In the genomic region with DNA sequence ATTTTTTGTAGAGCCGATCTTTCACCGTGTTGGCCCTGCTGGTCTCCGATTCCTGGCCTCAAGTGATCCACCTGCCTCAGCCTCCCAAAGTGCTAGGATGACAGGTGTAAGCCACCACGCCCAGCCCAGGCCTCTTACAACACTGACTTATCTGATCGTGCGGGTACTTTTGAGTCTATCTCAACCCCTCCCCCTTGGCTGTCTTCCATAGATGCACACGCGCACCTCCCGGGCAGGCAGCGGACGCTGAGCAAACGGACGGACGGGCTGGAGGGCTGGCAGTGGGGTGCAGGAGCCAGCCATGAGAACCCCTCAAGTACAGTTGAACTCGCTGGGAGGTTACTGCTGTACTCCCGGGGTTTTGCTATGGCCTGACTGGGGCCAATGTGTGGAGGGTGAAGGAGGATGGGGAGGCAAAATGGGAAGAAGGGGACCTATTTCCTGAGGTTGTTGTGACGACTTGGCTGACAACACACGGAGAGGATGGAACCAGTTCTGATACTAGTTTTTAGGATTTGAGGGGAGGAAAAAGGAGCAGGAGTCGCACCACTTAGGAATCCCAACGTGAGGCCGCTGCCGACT, we compare ENCODE assay signal across 8 cellular contexts. TPM values are rescaled to one million over a fixed set of nuclear protein-coding genes. Genes with fewer than 3 reads are reported as not detected.
DNase-seq lines count a peak whose midpoint lies in the region; TF ChIP-seq lines count a peak whose summit lies in the region.

No MANE protein-coding gene starts in this region.

- peaks cover 16% of the 10 kb centered on the region for H3F3A ChIP-seq in PC-9 (ENCODE audit: insufficient read depth, low read depth)

- DNase-seq in SHP77 (lab: John Stamatoyannopoulos, UW) (peak; percentile 31 to 54), SHP77 treated with DMSO at 0.1 percent for 48 hours (lab: John Stamatoyannopoulos, UW) (no peak), PC-9 (peak; percentile 66 to 78), spleen (peak; percentile 91), globus pallidus (ENCODE audit: low spot score) (no peak), NCI-H526 treated with DMSO at 0.1 percent for 48 hours (lab: John Stamatoyannopoulos, UW) (no peak)
- DNase-seq in activated naive CD8-positive, alpha-beta T cell treated with anti-CD3 and anti-CD28 coated beads for 36 hours, result no peak

- H3K4me1 ChIP-seq in PC-9 (replicated peaks; ENCODE audit: insufficient read depth) (peaks cover 37% of the 10 kb centered on the region), spleen (peaks cover 22 to 90% (median 66%) of the 10 kb centered on the region in 6 donors)

- peaks cover 2% of the 10 kb centered on the region for H3K9me3 Mint-ChIP-seq in activated naive CD8-positive, alpha-beta T cell treated with anti-CD3 and anti-CD28 coated beads for 36 hours

- H3K27ac Mint-ChIP-seq in activated naive CD8-positive, alpha-beta T cell treated with anti-CD3 and anti-CD28 coated beads for 36 hours, result peak overlapping the region; percentile 65

- CTCF ChIA-PET in PC-9 (lab: Charles Lee), result no interaction called here

- no TSS peak for BruUV-seq in PC-9 (replicated peaks; lab: Mats Ljungman, UMichigan)

- peaks cover 32% of the 10 kb centered on the region for H3K36me3 ChIP-seq in PC-9 (ENCODE audit: low read depth)
- no peaks in the 10 kb centered on the region for H3K36me3 ChIP-seq in spleen

- H3K27ac ChIP-seq in PC-9 (peak overlapping the region; percentile 90), spleen (peak overlapping the region; percentile 92 to 99 (median 96))

- peaks cover 57% of the 10 kb centered on the region for H3K79me2 ChIP-seq in PC-9 (ENCODE audit: low read depth)

- peak overlapping the region; percentile 94 for H3K4me2 ChIP-seq in PC-9

- intact Hi-C loops in PC-9 (cut with micrococcal nuclease; ENCODE audit: unreplicated experiment) (loop anchor here (1.0 to 10.0 kb wide), 7 partner anchors 61 to 1015 kb away; no protein-coding TSS in a partner anchor), spleen (cut with DNase I; ENCODE audit: low total_unique reads) (loop anchor here (10.0 kb wide), 1 partner anchor 55 kb away; no protein-coding TSS in a partner anchor)

- peak overlapping the region; percentile 77 for H3K4me3 Mint-ChIP-seq in activated naive CD8-positive, alpha-beta T cell treated with anti-CD3 and anti-CD28 coated beads for 36 hours

- H3K27me3 ChIP-seq in PC-9 (ENCODE audit: insufficient read depth, low read depth), result no peaks in the 10 kb centered on the region
- H3K27me3 ChIP-seq in spleen (replicated peaks in 1 of 7), result no peaks in the 10 kb centered on the region

- WGBS in spleen, 5 donors, result 15 to 29% (median 24%) methylated on average over 22 of the region's 22 CpGs

- no peaks in the 10 kb centered on the region for H3K9me2 ChIP-seq in PC-9 (ENCODE audit: insufficient read depth)

- H4K20me1 ChIP-seq in PC-9 (ENCODE audit: insufficient read depth), result peaks cover 23% of the 10 kb centered on the region; the same call in 1 of the 2 replicates

- no peak for TF ChIP-seq CTCF in PC-9 (conservative IDR thresholded peaks at IDR 0.05)
- TF ChIP-seq CTCF in spleen (IDR thresholded peaks at IDR 0.05 in 8 of 11, conservative IDR thresholded peaks at IDR 0.05 in 3 of 11), result no peak

- no peak for TF ChIP-seq POLR2A in spleen (IDR thresholded peaks at IDR 0.05)

- H3K27me3 Mint-ChIP-seq in activated naive CD8-positive, alpha-beta T cell treated with anti-CD3 and anti-CD28 coated beads for 36 hours, result peaks cover 15% of the 10 kb centered on the region

- peaks cover 30% of the 10 kb centered on the region for H3K4me1 Mint-ChIP-seq in activated naive CD8-positive, alpha-beta T cell treated with anti-CD3 and anti-CD28 coated beads for 36 hours

- peak overlapping the region; percentile 85 for H3K4me3 ChIP-seq in PC-9
- peak overlapping the region; percentile 69 for H3K4me3 ChIP-seq in iPS-11a (ENCODE audit: low read depth, low read length)
- peak overlapping the region; percentile 67 to 95 (median 78) for H3K4me3 ChIP-seq in spleen

- POLR2A ChIA-PET in PC-9 (lab: Charles Lee; ENCODE audit: unreplicated experiment), result interaction anchor here (0.9 kb wide), 1 partner anchor 13 kb away, joined by 6 read pairs; no protein-coding TSS in a partner anchor

- H3K9me3 ChIP-seq in PC-9 (ENCODE audit: insufficient read depth, low read depth) (no peaks in the 10 kb centered on the region; the same call in 1 of the 2 replicates), spleen (peaks cover 0 to under 1% (median 0%) of the 10 kb centered on the region in 8 donors)

- peaks cover 11% of the 10 kb centered on the region for H3K36me3 Mint-ChIP-seq in activated naive CD8-positive, alpha-beta T cell treated with anti-CD3 and anti-CD28 coated beads for 36 hours

- peak overlapping the region; percentile 88 for H2AFZ ChIP-seq in PC-9

RNA-seq across cellular contexts. Expression of gene CD58, which starts 1.0 kb away (rescaled TPM):
- total RNA-seq in PC-9 (2021), result 15.9 and 23.6 TPM in 2 replicates
- total RNA-seq in activated naive CD8-positive, alpha-beta T cell treated with anti-CD3 and anti-CD28 coated beads for 36 hours, result 1 to 10 TPM; 8.1 to 8.2 TPM
- 10 to 100 TPM; 25.5 to 52.1 (median 36.2) TPM for total RNA-seq in spleen
- polyA plus RNA-seq in spleen, result 10 to 100 TPM in 2 of 3 donors, 1 to 10 TPM in 1; 9.7 to 17.2 (median 17.0) TPM

Comparison
In these comparisons a context has a peak if more than half of its experiments do, and no peak if none do; other contexts are left out.
1. DNase-seq: peak in SHP77 (2 of 2), PC-9 (2 of 2) and spleen (single experiment); none in SHP77 treated with DMSO at 0.1 percent for 48 hours (single experiment), activated naive CD8-positive, alpha-beta T cell treated with anti-CD3 and anti-CD28 coated beads for 36 hours (single experiment), globus pallidus (single experiment) and NCI-H526 treated with DMSO at 0.1 percent for 48 hours (single experiment).
2. Peak in every context shown above with its lines, with median percentiles within 50 percentile points of each other: H3K4me3 ChIP-seq.